22 cellular contexts compared by ENCODE assay signal in genomic region chr7:35450456-35450855, GRCh38.
DNase-seq lines count a peak whose midpoint lies in the region; ATAC-seq and TF ChIP-seq lines count a peak whose summit lies in the region.
"Had no signal": no experiment of that assay in that cellular context is flagged by ENCODE, and none has a peak within 500 bp of the region (broad histone marks: within the 10 kb centered on the region; RNA-seq: fewer than 3 reads in every experiment).

No MANE protein-coding gene starts in this region.

- POLR2A ChIA-PET in RWPE1 (lab: Yijun Ruan, JAX; ENCODE audit: low non-redundant PET): no interaction called here

- peaks cover 0 to 6% of the 10 kb centered on the region in 2 donors for H3K4me1 ChIP-seq in lung (ENCODE audit: control insufficient read depth in 2 of 2, insufficient read depth in 2 of 2, low read length in 2 of 2)

- TF ChIP-seq CTCF in lung (IDR thresholded peaks at IDR 0.05; ENCODE audit: control extremely low read depth, extremely low read depth) (no peak), RWPE1 (conservative IDR thresholded peaks at IDR 0.05; ENCODE audit: low read depth) (no peak)

- CTCF ChIA-PET in RWPE1 (lab: Yijun Ruan, JAX): no interaction called here

- peak; percentile 36 for ATAC-seq in lung (ENCODE audit: insufficient read depth, low FRiP score)
- ATAC-seq: activated T-cell treated with anti-CD3 and anti-CD28 coated beads, Interleukin-2, amount 50 U/mL, for 4 hours; K562; left colon; natural killer cell; stimulated activated memory B cell treated with anti-CD40 and anti-IgM and Interleukin-4, amounts not matched to agents 10 μg/mL and 1 μg/mL and 100 μg/mL, for 72 hours had no signal

- 38 to 41% methylated on average over 1 of the region's 1 CpG for WGBS in lung, 2 donors

- no peaks in the 10 kb centered on the region for H3K36me3 ChIP-seq in lung (ENCODE audit: control insufficient read depth in 2 of 2, insufficient read depth in 2 of 2, low read length in 2 of 2)
- H3K36me3 ChIP-seq: MG63, spleen, suprapubic skin had no signal

- no peak overlapping the region for H3K27ac ChIP-seq in lung (ENCODE audit: low read depth in 1 of 2, low read length in 1 of 2)
- no peak overlapping the region for H3K27ac ChIP-seq in RWPE1
- H3K27ac ChIP-seq: spleen, suprapubic skin had no signal

- H3K27me3 ChIP-seq in lung (ENCODE audit: control insufficient read depth, insufficient read depth): no peaks in the 10 kb centered on the region
- H3K27me3 ChIP-seq: MG63 had no signal

- DNase-seq in DMS53 (lab: John Stamatoyannopoulos, UW) (peak; percentile 91), Daoy (ENCODE audit: low read depth) (peak; percentile 75), NCI-H82 treated with DMSO at 0.1 percent for 48 hours (lab: John Stamatoyannopoulos, UW; ENCODE audit: unreplicated experiment) (peak; percentile 22), lung (ENCODE audit: low spot score) (no peak), RWPE1 (ENCODE audit: low spot score) (no peak)
- DNase-seq in activated CD4-positive, alpha-beta T cell treated with anti-CD3 and anti-CD28 coated beads, Interleukin-2, amount 50 U/mL, for 48 hours: no peak
- DNase-seq in activated naive CD4-positive, alpha-beta T cell treated with Interleukin-2 at 50 U/mL for 16 hours: no peak
- DNase-seq: activated CD4-positive, alpha-beta T cell treated with anti-CD3 and anti-CD28 coated beads for 4 hours; activated T-cell treated with anti-CD3 and anti-CD28 coated beads, Interleukin-2, amount 50 U/mL, for 4 hours; CD4-positive, alpha-beta T cell; foreskin fibroblast; left colon; MG63; midbrain; natural killer cell; NCI-H187; NCI-H226; spleen; stimulated activated CD4-positive, alpha-beta T cell treated with anti-CD3 and anti-CD28 coated beads, Interleukin-2, amount 100 ng/mL, for 48 hours had no signal

- peaks cover 0 to 6% of the 10 kb centered on the region in 2 donors for H3K9me3 ChIP-seq in lung (ENCODE audit: control insufficient read depth in 2 of 2, insufficient read depth in 1 of 2, low read length in 1 of 2)
- H3K9me3 ChIP-seq: MG63, spleen, suprapubic skin had no signal

- no peak overlapping the region for H3K4me3 ChIP-seq in lung
- H3K4me3 ChIP-seq: K562, MG63, spleen, suprapubic skin had no signal

Comparison
In these comparisons a context has a peak if more than half of its experiments do, and no peak if none do; other contexts are left out.
1. DNase-seq: peak in DMS53 (single experiment), Daoy (single experiment) and NCI-H82 treated with DMSO at 0.1 percent for 48 hours (single experiment); none in lung (single experiment), activated CD4-positive, alpha-beta T cell treated with anti-CD3 and anti-CD28 coated beads, Interleukin-2, amount 50 U/mL, for 48 hours (0 of 2), RWPE1 (single experiment) and activated naive CD4-positive, alpha-beta T cell treated with Interleukin-2 at 50 U/mL for 16 hours (single experiment).